29 cellular contexts compared by ENCODE assay signal in the genomic region with DNA sequence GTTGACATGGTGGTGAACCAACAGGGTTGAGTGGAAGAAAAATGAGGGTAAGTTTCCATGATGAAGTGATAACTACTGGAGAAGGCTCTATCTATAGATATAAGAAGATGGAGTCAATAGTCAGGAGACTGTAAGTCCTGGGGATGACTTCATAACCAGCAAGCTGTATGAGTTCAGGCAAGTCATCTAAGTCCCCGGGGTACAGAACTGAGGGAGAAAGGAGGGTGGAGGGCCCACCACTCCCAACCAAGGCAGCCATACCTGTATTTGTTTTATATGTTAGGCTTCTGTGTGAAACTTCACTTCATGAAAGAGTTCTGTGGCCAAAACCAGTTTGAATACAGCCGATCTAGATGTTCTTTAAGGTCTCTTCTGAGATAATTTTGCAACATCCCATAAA. TPM values are rescaled to one million over a fixed set of nuclear protein-coding genes. Genes with fewer than 3 reads are reported as not detected.
"Had no signal": no experiment of that assay in that cellular context is flagged by ENCODE, and none has a peak within 500 bp of the region (broad histone marks: within the 10 kb centered on the region; RNA-seq: fewer than 3 reads in every experiment).

No MANE protein-coding gene starts in this region.

- H3K79me2 ChIP-seq: parathyroid adenoma had no signal

- H3K27ac ChIP-seq: colonic mucosa, esophagus squamous epithelium, heart right ventricle, lower lobe of right lung, parathyroid adenoma, right lobe of liver, thoracic aorta, tibial nerve, upper lobe of right lung, uterus had no signal

- H3K27me3 Mint-ChIP-seq: progenitor cell of endocrine pancreas; stimulated activated naive CD8-positive, alpha-beta T cell treated with anti-CD3 and anti-CD28 coated beads, Interleukin-15, Interleukin-2, amounts not matched to agents 100 ng/mL and 50 ng/mL, for 24 hours had no signal

- H3K4me3 ChIP-seq: colonic mucosa, esophagus squamous epithelium, heart right ventricle, lower lobe of right lung, right lobe of liver, thoracic aorta, tibial nerve, upper lobe of right lung, uterus had no signal

- H3K27me3 ChIP-seq: colonic mucosa, esophagus squamous epithelium, heart right ventricle, right lobe of liver, tibial nerve, uterus had no signal

- H3K27ac Mint-ChIP-seq: dendritic cell treated with granulocyte-macrophage colony-stimulating factor and Interleukin-4, amounts not matched to agents 40 ng/mL and 50 ng/mL, for 4 days; endodermal cell; immature natural killer cell; natural killer cell; progenitor cell of endocrine pancreas; stimulated activated naive B cell treated with anti-CD40 and anti-IgM and Interleukin-4, amounts not matched to agents 10 μg/mL and 1 μg/mL and 100 μg/mL, for 72 hours; stimulated activated naive CD8-positive, alpha-beta T cell treated with anti-CD3 and anti-CD28 coated beads, Interleukin-15, Interleukin-2, amounts not matched to agents 100 ng/mL and 50 ng/mL, for 24 hours had no signal

- H3K36me3 Mint-ChIP-seq: immature natural killer cell; natural killer cell; stimulated activated naive B cell treated with anti-CD40 and anti-IgM and Interleukin-4, amounts not matched to agents 10 μg/mL and 1 μg/mL and 100 μg/mL, for 72 hours had no signal

- H2AFZ ChIP-seq: parathyroid adenoma had no signal

- H3K4me1 ChIP-seq: colonic mucosa, esophagus squamous epithelium, heart right ventricle, lower lobe of right lung, parathyroid adenoma, right lobe of liver, tibial nerve, upper lobe of right lung, uterus had no signal

- DNase-seq: colonic mucosa; effector CD8-positive, alpha-beta T cell; endodermal cell; esophagus squamous epithelium; foreskin melanocyte; glutamatergic neuron; heart right ventricle; hippocampal formation; immature natural killer cell; islet precursor cell; left ventricle myocardium superior; lower lobe of right lung; natural killer cell; occipital lobe; right lobe of liver; small intestine; stimulated activated CD4-positive, alpha-beta T cell treated with anti-CD3 and anti-CD28 coated beads, Interleukin-15, amount 100 ng/mL, for 24 hours; stimulated activated CD4-positive, alpha-beta T cell treated with anti-CD3 and anti-CD28 coated beads, Interleukin-2, amount 100 ng/mL, for 48 hours; stimulated activated naive B cell treated with anti-CD40 and anti-IgM and Interleukin-4, amounts not matched to agents 10 μg/mL and 1 μg/mL and 100 μg/mL, for 72 hours; upper lobe of right lung; uterus had no signal

- FAIRE-seq: small intestine had no signal

- H3K4me1 Mint-ChIP-seq: immature natural killer cell; natural killer cell; stimulated activated naive B cell treated with anti-CD40 and anti-IgM and Interleukin-4, amounts not matched to agents 10 μg/mL and 1 μg/mL and 100 μg/mL, for 72 hours had no signal

- H3K4me3 Mint-ChIP-seq: dendritic cell treated with granulocyte-macrophage colony-stimulating factor and Interleukin-4, amounts not matched to agents 40 ng/mL and 50 ng/mL, for 4 days; endodermal cell; immature natural killer cell; natural killer cell; stimulated activated naive B cell treated with anti-CD40 and anti-IgM and Interleukin-4, amounts not matched to agents 10 μg/mL and 1 μg/mL and 100 μg/mL, for 72 hours; stimulated activated naive CD8-positive, alpha-beta T cell treated with anti-CD3 and anti-CD28 coated beads, Interleukin-15, Interleukin-2, amounts not matched to agents 100 ng/mL and 50 ng/mL, for 24 hours had no signal

- H3K36me3 ChIP-seq: colonic mucosa, heart right ventricle, lower lobe of right lung, right lobe of liver, thoracic aorta, tibial nerve, upper lobe of right lung, uterus had no signal

- H3K9me3 Mint-ChIP-seq: dendritic cell treated with granulocyte-macrophage colony-stimulating factor and Interleukin-4, amounts not matched to agents 40 ng/mL and 50 ng/mL, for 4 days; natural killer cell; stimulated activated naive B cell treated with anti-CD40 and anti-IgM and Interleukin-4, amounts not matched to agents 10 μg/mL and 1 μg/mL and 100 μg/mL, for 72 hours; stimulated activated naive CD8-positive, alpha-beta T cell treated with anti-CD3 and anti-CD28 coated beads, Interleukin-15, Interleukin-2, amounts not matched to agents 100 ng/mL and 50 ng/mL, for 24 hours had no signal

- H3K9ac ChIP-seq: parathyroid adenoma had no signal

- ATAC-seq: heart right ventricle; left ventricle myocardium superior; lower lobe of right lung; natural killer cell; right lobe of liver; stimulated activated naive B cell treated with anti-CD40 and anti-IgM and Interleukin-4, amounts not matched to agents 10 μg/mL and 1 μg/mL and 100 μg/mL, for 72 hours; upper lobe of right lung had no signal

- H3K9me3 ChIP-seq: colonic mucosa, esophagus squamous epithelium, heart right ventricle, lower lobe of right lung, right lobe of liver, thoracic aorta, tibial nerve, upper lobe of right lung, uterus had no signal

RNA-seq across cellular contexts. Expression of a gene that starts 53.3 kb away (rescaled TPM):
- total RNA-seq: colonic mucosa, epithelial cell of proximal tubule, heart right ventricle, left ventricle myocardium superior, lower lobe of right lung, mononuclear cell, natural killer cell, occipital lobe, right lobe of liver, thoracic aorta, tibial nerve, upper lobe of right lung had no signal
